15 cellular contexts compared by ENCODE assay signal in genomic region chr7:132276986-132277716, GRCh38.
DNase-seq lines count a peak whose midpoint lies in the region; ATAC-seq and TF ChIP-seq lines count a peak whose summit lies in the region.
"Had no signal": no experiment of that assay in that cellular context is flagged by ENCODE, and none has a peak within 500 bp of the region (broad histone marks: within the 10 kb centered on the region; RNA-seq: fewer than 3 reads in every experiment).

No MANE protein-coding gene starts in this region.

- no peak overlapping the region for H3K4me3 ChIP-seq in HFF-Myc (replicated peaks; ENCODE audit: low read depth, low read length)
- H3K4me3 ChIP-seq: BLaER1, GM23338, right lobe of liver, upper lobe of right lung had no signal

- no peak for TF ChIP-seq CTCF in HFF-Myc (IDR thresholded peaks at IDR 0.05; ENCODE audit: low read depth, low read length, missing control alignments)

- DNase-seq in Ammon's horn (ENCODE audit: low spot score), result peak; percentile 26
- DNase-seq in HFF-Myc (ENCODE audit: extremely low read depth, low read depth), result peak; percentile 31
- peak; percentile 99 for DNase-seq in RPMI7951 (ENCODE audit: low read depth)
- DNase-seq in hepatic stellate cell (ENCODE audit: low spot score), result peak; percentile 40
- no peak for DNase-seq in activated CD4-positive, alpha-beta T cell treated with anti-CD3 and anti-CD28 coated beads, Interleukin-2, amount 50 U/mL, for 4 hours
- no peak for DNase-seq in NCI-H2107 (lab: John Stamatoyannopoulos, UW)
- no peak for DNase-seq in SIG-M5 treated with dmso at 0.1 percent for 504 hours (lab: John Stamatoyannopoulos, UW; ENCODE audit: unreplicated experiment)
- DNase-seq: activated CD4-positive, alpha-beta T cell treated with anti-CD3 and anti-CD28 coated beads for 36 hours; right lobe of liver; stimulated activated CD4-positive, alpha-beta T cell treated with anti-CD3 and anti-CD28 coated beads, Interleukin-2, amount 100 ng/mL, for 48 hours; T-cell; upper lobe of right lung had no signal

- no peak for ATAC-seq in GM21515 (IDR thresholded peaks at IDR 0.05; ENCODE audit: unreplicated experiment)
- ATAC-seq: activated CD4-positive, alpha-beta T cell treated with anti-CD3 and anti-CD28 coated beads for 36 hours; right lobe of liver; T-cell; upper lobe of right lung had no signal

Comparison
In these comparisons a context has a peak if more than half of its experiments do, and no peak if none do; other contexts are left out.
1. DNase-seq: peak in Ammon's horn (single experiment), HFF-Myc (single experiment), RPMI7951 (single experiment) and hepatic stellate cell (single experiment); none in activated CD4-positive, alpha-beta T cell treated with anti-CD3 and anti-CD28 coated beads, Interleukin-2, amount 50 U/mL, for 4 hours (0 of 2), NCI-H2107 (single experiment) and SIG-M5 treated with dmso at 0.1 percent for 504 hours (single experiment).